Comparison of ENCODE assay signal across 8 cellular contexts in genomic region chr2:176637497-176638166, GRCh38.
DNase-seq lines count a peak whose midpoint lies in the region; ATAC-seq and TF ChIP-seq lines count a peak whose summit lies in the region.

No MANE protein-coding gene starts in this region.

- H3K4me1 ChIP-seq in PC-9 (replicated peaks; ENCODE audit: insufficient read depth) (no peaks in the 10 kb centered on the region), suprapubic skin (peaks cover 17% of the 10 kb centered on the region)

- TF ChIP-seq POLR2A in lower leg skin (IDR thresholded peaks at IDR 0.05) (no peak), suprapubic skin (IDR thresholded peaks at IDR 0.05) (no peak)

- H3K79me2 ChIP-seq in PC-9 (ENCODE audit: low read depth): no peaks in the 10 kb centered on the region

- peak; percentile 15 for ATAC-seq in HG02852 (IDR thresholded peaks at IDR 0.05; ENCODE audit: unreplicated experiment)

- TF ChIP-seq EP300 in suprapubic skin (IDR thresholded peaks at IDR 0.05): no peak

- WGBS in lower leg skin, 2 donors: 0 to 2% methylated on average over 13 to 53 of the region's 74 CpGs
- under 1% methylated on average over 19 of the region's 74 CpGs for WGBS in suprapubic skin

- 0 out of 2 replicates have a peak overlapping the region, but pooled peaks have one; percentile 8 for H2AFZ ChIP-seq in PC-9

- no peaks in the 10 kb centered on the region for H3K36me3 ChIP-seq in PC-9 (ENCODE audit: low read depth)
- no peaks in the 10 kb centered on the region for H3K36me3 ChIP-seq in suprapubic skin

- DNase-seq in A172 (ENCODE audit: low spot score): peak; percentile 76
- no peak for DNase-seq in GM12864 (ENCODE audit: low read depth)
- DNase-seq in PC-9: no peak
- DNase-seq in choroid plexus epithelial cell (ENCODE audit: low read depth): peak; percentile 11
- peak; percentile 19 to 93 for DNase-seq in lower leg skin (ENCODE audit: low spot score in 2 of 2)
- peak; percentile 82 to 84 for DNase-seq in suprapubic skin (ENCODE audit: low spot score in 2 of 2)
- no peak for DNase-seq in NAMALWA (ENCODE audit: low spot score)

- POLR2A ChIA-PET in PC-9 (lab: Charles Lee; ENCODE audit: unreplicated experiment): no interaction called here

- H3K4me2 ChIP-seq in PC-9: peak overlapping the region; percentile 61

- no peaks in the 10 kb centered on the region for H3F3A ChIP-seq in PC-9 (ENCODE audit: insufficient read depth, low read depth)

- intact Hi-C loops in PC-9 (cut with micrococcal nuclease; ENCODE audit: unreplicated experiment): loop anchor here (1.0 to 2.0 kb wide), 7 partner anchors 55 to 511 kb away; no protein-coding TSS in a partner anchor
- intact Hi-C loops in lower leg skin (cut with DNase I; ENCODE audit: low total_unique reads): loop anchor here (5.0 kb wide), 2 partner anchors 500 to 515 kb away; partner anchors contain the start of gene HOXD9

- no peaks in the 10 kb centered on the region for H4K20me1 ChIP-seq in PC-9 (ENCODE audit: insufficient read depth)

- no peak for TF ChIP-seq CTCF in GM12864 (IDR thresholded peaks at IDR 0.05; ENCODE audit: low read depth, low read length, missing control alignments)
- no peak for TF ChIP-seq CTCF in PC-9 (conservative IDR thresholded peaks at IDR 0.05)
- no peak for TF ChIP-seq CTCF in choroid plexus epithelial cell (conservative IDR thresholded peaks at IDR 0.05; ENCODE audit: low read depth, low read length)
- no peak for TF ChIP-seq CTCF in lower leg skin (IDR thresholded peaks at IDR 0.05)
- TF ChIP-seq CTCF in suprapubic skin (IDR thresholded peaks at IDR 0.05): no peak

- H3K9me2 ChIP-seq in PC-9 (ENCODE audit: insufficient read depth): no peaks in the 10 kb centered on the region

- no peaks in the 10 kb centered on the region for H3K9me3 ChIP-seq in PC-9 (ENCODE audit: insufficient read depth, low read depth)
- no peaks in the 10 kb centered on the region for H3K9me3 ChIP-seq in suprapubic skin

- BruUV-seq in PC-9 (replicated peaks; lab: Mats Ljungman, UMichigan): no TSS peak

- H3K27me3 ChIP-seq in PC-9 (ENCODE audit: insufficient read depth, low read depth) (no peaks in the 10 kb centered on the region), suprapubic skin (peaks cover 59% of the 10 kb centered on the region)

- H3K4me3 ChIP-seq in GM12864 (ENCODE audit: low read depth, low read length) (peak overlapping the region; percentile 61), PC-9 (peak overlapping the region; percentile 37; the same call in 1 of the 2 replicates), choroid plexus epithelial cell (ENCODE audit: low read depth, low read length) (peak overlapping the region; percentile 64), lower leg skin (ENCODE audit: low read depth, poor library complexity, severe bottlenecking) (peak overlapping the region; percentile 50), suprapubic skin (peak overlapping the region; percentile 84)

- H3K27ac ChIP-seq in PC-9 (no peak overlapping the region), suprapubic skin (peak overlapping the region; percentile 81)

- CTCF ChIA-PET in PC-9 (lab: Charles Lee): interaction anchor here (0.6 to 2.2 kb wide), 10 partner anchors 14 to 1671 kb away, joined by 3 to 18 read pairs (median 5); no protein-coding TSS in a partner anchor

Comparison
In these comparisons a context has a peak if more than half of its experiments do, and no peak if none do; other contexts are left out.
1. DNase-seq: peak in A172 (single experiment), choroid plexus epithelial cell (single experiment), lower leg skin (2 of 2) and suprapubic skin (2 of 2); none in GM12864 (single experiment), PC-9 (0 of 2) and NAMALWA (single experiment).
2. Peak in every context shown above with its lines, with median percentiles within 50 percentile points of each other: H3K4me3 ChIP-seq.